In genomic region chr12:57526477-57527126, GRCh38 we compare ENCODE assay signal across 1 cellular context.
TF ChIP-seq lines count a peak whose summit lies in the region.

No MANE protein-coding gene starts in this region.

TF ChIP-seq in IMR-90, 13 proteins besides CTCF, POLR2A, EP300 and RAD21:
- TF ChIP-seq FOS (IDR thresholded peaks at IDR 0.05; ENCODE audit: low read depth, low read length) (no peak), USF2 (IDR thresholded peaks at IDR 0.05; ENCODE audit: low read depth, low read length) (no peak), MXI1 (IDR thresholded peaks at IDR 0.05; ENCODE audit: borderline replicate concordance, low read depth, low read length) (no peak), RCOR1 (IDR thresholded peaks at IDR 0.05; ENCODE audit: insufficient replicate concordance, low read length) (no peak), SMC3 (IDR thresholded peaks at IDR 0.05; ENCODE audit: low read depth, low read length) (no peak), BHLHE40 (IDR thresholded peaks at IDR 0.05; ENCODE audit: low read depth, low read length) (no peak), RFX5 (IDR thresholded peaks at IDR 0.05; ENCODE audit: low read depth, low read length) (no peak), CEBPB (IDR thresholded peaks at IDR 0.05; ENCODE audit: low read depth, low read length) (no peak), NFE2L2 (IDR thresholded peaks at IDR 0.05; ENCODE audit: low read depth, low read length) (no peak), MAZ (IDR thresholded peaks at IDR 0.05; ENCODE audit: borderline replicate concordance, low read depth, low read length) (no peak), MAFK (IDR thresholded peaks at IDR 0.05; ENCODE audit: low read depth, low read length) (no peak)
- TF ChIP-seq, protein P1, sequence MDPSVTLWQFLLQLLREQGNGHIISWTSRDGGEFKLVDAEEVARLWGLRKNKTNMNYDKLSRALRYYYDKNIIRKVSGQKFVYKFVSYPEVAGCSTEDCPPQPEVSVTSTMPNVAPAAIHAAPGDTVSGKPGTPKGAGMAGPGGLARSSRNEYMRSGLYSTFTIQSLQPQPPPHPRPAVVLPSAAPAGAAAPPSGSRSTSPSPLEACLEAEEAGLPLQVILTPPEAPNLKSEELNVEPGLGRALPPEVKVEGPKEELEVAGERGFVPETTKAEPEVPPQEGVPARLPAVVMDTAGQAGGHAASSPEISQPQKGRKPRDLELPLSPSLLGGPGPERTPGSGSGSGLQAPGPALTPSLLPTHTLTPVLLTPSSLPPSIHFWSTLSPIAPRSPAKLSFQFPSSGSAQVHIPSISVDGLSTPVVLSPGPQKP (IDR thresholded peaks at IDR 0.05; ENCODE audit: borderline replicate concordance, low read depth, low read length): no peak
